Comparison of ENCODE assay signal across 1 cellular context in genomic region chr18:59091204-59091603, GRCh38.
TF ChIP-seq lines count a peak whose summit lies in the region.

No MANE protein-coding gene starts in this region.

TF ChIP-seq in H1, 55 proteins besides CTCF, POLR2A, EP300 and RAD21:
- TF ChIP-seq SRF (IDR thresholded peaks at IDR 0.05; ENCODE audit: low read depth, low read length), result no peak
- no peak for TF ChIP-seq KDM4A (IDR thresholded peaks at IDR 0.05; ENCODE audit: low read depth, low read length, severe bottlenecking)
- TF ChIP-seq CREB1 (IDR thresholded peaks at IDR 0.05), result no peak
- no peak for TF ChIP-seq SP4 (IDR thresholded peaks at IDR 0.05; ENCODE audit: low read length)
- TF ChIP-seq ATF3 (IDR thresholded peaks at IDR 0.05; ENCODE audit: insufficient read depth, low read depth, low read length), result no peak
- no peak for TF ChIP-seq SIRT6 (IDR thresholded peaks at IDR 0.05; ENCODE audit: low read length)
- no peak for TF ChIP-seq POU5F1 (IDR thresholded peaks at IDR 0.05; ENCODE audit: low read depth, low read length)
- no peak for TF ChIP-seq HDAC6 (IDR thresholded peaks at IDR 0.05; ENCODE audit: low read depth, low read length)
- no peak for TF ChIP-seq PHF8 (conservative IDR thresholded peaks at IDR 0.05; ENCODE audit: low read depth, low read length)
- no peak for TF ChIP-seq TCF12 (IDR thresholded peaks at IDR 0.05; ENCODE audit: low read depth, low read length)
- TF ChIP-seq HDAC2 (IDR thresholded peaks at IDR 0.05; ENCODE audit: borderline replicate concordance in 1 of 2, low read depth in 2 of 2, low read length in 2 of 2), result no peak
- no peak for TF ChIP-seq SP1 (IDR thresholded peaks at IDR 0.05; ENCODE audit: low read depth, low read length)
- TF ChIP-seq MAFK (IDR thresholded peaks at IDR 0.05; ENCODE audit: low read depth, low read length), result no peak
- no peak for TF ChIP-seq CHD2 (IDR thresholded peaks at IDR 0.05; ENCODE audit: low read length)
- TF ChIP-seq E2F6 (IDR thresholded peaks at IDR 0.05), result no peak
- TF ChIP-seq CTBP2 (IDR thresholded peaks at IDR 0.05; ENCODE audit: borderline replicate concordance, insufficient read depth, insufficient read length, low read length), result no peak
- TF ChIP-seq SIN3A (conservative IDR thresholded peaks at IDR 0.05 in 1 of 2, IDR thresholded peaks at IDR 0.05 in 1 of 2; ENCODE audit: low read depth in 1 of 2, low read length in 2 of 2), result no peak
- TF ChIP-seq TAF1 (IDR thresholded peaks at IDR 0.05; ENCODE audit: low read depth, low read length), result no peak
- TF ChIP-seq POLR2AphosphoS5 (IDR thresholded peaks at IDR 0.05; ENCODE audit: low read depth, low read length), result no peak
